2 cellular contexts compared by ENCODE assay signal in the genomic region with DNA sequence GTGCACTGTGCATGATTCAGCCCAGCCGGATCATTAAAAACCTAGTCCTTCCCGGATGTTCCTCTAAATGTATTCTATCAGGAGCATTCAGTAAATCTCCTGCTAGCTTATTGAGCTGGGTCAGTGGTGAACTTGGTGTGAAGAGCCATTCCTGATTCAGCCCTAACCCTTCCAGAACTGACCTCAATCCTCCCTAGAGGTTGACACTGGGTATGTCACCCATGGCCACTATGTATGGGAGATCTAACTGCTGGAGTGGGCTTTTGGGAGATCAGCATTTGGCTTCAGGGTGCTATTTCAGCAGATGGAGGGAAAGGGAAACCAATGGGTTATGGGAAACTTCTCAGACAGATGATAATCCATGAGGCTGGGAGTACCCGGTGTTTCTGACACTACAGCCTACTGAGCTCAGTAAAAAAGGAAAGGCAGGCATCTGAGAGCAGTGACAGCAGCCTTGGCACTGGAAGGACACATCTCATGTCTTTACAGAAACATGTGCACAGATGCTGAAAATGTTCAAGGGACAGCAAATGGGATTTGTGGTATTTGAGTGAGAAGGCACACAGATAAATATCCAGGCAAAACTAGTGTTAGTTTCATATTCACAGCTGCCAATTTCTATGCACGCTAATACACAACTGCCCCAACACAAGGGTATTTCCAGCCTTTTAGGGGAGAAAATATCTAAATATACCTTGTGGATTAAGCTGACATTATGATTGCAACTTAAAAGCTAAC.
TF ChIP-seq lines count a peak whose summit lies in the region.

No MANE protein-coding gene starts in this region.

TF ChIP-seq in GM23338, 12 proteins besides CTCF, POLR2A, EP300 and RAD21 (continues in another document):
- TF ChIP-seq ZNF331 (CRISPR knock-in tag; IDR thresholded peaks at IDR 0.05; ENCODE audit: low read depth) (no peak), JUNB (IDR thresholded peaks at IDR 0.05; ENCODE audit: unreplicated experiment) (no peak), STAT1 (IDR thresholded peaks at IDR 0.05; ENCODE audit: unreplicated experiment) (no peak), ZNF114 (CRISPR knock-in tag; IDR thresholded peaks at IDR 0.05) (no peak), NANOG (IDR thresholded peaks at IDR 0.05; ENCODE audit: borderline replicate concordance) (no peak), CREB1 (CRISPR knock-in tag; IDR thresholded peaks at IDR 0.05; ENCODE audit: low read depth) (no peak), EZH2phosphoT487 (IDR thresholded peaks at IDR 0.05; ENCODE audit: unreplicated experiment) (no peak), EZH2 (IDR thresholded peaks at IDR 0.05; ENCODE audit: low read depth, unreplicated experiment) (no peak)
- TF ChIP-seq, protein P1, sequence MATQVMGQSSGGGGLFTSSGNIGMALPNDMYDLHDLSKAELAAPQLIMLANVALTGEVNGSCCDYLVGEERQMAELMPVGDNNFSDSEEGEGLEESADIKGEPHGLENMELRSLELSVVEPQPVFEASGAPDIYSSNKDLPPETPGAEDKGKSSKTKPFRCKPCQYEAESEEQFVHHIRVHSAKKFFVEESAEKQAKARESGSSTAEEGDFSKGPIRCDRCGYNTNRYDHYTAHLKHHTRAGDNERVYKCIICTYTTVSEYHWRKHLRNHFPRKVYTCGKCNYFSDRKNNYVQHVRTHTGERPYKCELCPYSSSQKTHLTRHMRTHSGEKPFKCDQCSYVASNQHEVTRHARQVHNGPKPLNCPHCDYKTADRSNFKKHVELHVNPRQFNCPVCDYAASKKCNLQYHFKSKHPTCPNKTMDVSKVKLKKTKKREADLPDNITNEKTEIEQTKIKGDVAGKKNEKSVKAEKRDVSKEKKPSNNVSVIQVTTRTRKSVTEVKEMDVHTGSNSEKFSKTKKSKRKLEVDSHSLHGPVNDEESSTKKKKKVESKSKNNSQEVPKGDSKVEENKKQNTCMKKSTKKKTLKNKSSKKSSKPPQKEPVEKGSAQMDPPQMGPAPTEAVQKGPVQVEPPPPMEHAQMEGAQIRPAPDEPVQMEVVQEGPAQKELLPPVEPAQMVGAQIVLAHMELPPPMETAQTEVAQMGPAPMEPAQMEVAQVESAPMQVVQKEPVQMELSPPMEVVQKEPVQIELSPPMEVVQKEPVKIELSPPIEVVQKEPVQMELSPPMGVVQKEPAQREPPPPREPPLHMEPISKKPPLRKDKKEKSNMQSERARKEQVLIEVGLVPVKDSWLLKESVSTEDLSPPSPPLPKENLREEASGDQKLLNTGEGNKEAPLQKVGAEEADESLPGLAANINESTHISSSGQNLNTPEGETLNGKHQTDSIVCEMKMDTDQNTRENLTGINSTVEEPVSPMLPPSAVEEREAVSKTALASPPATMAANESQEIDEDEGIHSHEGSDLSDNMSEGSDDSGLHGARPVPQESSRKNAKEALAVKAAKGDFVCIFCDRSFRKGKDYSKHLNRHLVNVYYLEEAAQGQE (IDR thresholded peaks at IDR 0.05; ENCODE audit: unreplicated experiment) = no peak
- TF ChIP-seq, protein P2, sequence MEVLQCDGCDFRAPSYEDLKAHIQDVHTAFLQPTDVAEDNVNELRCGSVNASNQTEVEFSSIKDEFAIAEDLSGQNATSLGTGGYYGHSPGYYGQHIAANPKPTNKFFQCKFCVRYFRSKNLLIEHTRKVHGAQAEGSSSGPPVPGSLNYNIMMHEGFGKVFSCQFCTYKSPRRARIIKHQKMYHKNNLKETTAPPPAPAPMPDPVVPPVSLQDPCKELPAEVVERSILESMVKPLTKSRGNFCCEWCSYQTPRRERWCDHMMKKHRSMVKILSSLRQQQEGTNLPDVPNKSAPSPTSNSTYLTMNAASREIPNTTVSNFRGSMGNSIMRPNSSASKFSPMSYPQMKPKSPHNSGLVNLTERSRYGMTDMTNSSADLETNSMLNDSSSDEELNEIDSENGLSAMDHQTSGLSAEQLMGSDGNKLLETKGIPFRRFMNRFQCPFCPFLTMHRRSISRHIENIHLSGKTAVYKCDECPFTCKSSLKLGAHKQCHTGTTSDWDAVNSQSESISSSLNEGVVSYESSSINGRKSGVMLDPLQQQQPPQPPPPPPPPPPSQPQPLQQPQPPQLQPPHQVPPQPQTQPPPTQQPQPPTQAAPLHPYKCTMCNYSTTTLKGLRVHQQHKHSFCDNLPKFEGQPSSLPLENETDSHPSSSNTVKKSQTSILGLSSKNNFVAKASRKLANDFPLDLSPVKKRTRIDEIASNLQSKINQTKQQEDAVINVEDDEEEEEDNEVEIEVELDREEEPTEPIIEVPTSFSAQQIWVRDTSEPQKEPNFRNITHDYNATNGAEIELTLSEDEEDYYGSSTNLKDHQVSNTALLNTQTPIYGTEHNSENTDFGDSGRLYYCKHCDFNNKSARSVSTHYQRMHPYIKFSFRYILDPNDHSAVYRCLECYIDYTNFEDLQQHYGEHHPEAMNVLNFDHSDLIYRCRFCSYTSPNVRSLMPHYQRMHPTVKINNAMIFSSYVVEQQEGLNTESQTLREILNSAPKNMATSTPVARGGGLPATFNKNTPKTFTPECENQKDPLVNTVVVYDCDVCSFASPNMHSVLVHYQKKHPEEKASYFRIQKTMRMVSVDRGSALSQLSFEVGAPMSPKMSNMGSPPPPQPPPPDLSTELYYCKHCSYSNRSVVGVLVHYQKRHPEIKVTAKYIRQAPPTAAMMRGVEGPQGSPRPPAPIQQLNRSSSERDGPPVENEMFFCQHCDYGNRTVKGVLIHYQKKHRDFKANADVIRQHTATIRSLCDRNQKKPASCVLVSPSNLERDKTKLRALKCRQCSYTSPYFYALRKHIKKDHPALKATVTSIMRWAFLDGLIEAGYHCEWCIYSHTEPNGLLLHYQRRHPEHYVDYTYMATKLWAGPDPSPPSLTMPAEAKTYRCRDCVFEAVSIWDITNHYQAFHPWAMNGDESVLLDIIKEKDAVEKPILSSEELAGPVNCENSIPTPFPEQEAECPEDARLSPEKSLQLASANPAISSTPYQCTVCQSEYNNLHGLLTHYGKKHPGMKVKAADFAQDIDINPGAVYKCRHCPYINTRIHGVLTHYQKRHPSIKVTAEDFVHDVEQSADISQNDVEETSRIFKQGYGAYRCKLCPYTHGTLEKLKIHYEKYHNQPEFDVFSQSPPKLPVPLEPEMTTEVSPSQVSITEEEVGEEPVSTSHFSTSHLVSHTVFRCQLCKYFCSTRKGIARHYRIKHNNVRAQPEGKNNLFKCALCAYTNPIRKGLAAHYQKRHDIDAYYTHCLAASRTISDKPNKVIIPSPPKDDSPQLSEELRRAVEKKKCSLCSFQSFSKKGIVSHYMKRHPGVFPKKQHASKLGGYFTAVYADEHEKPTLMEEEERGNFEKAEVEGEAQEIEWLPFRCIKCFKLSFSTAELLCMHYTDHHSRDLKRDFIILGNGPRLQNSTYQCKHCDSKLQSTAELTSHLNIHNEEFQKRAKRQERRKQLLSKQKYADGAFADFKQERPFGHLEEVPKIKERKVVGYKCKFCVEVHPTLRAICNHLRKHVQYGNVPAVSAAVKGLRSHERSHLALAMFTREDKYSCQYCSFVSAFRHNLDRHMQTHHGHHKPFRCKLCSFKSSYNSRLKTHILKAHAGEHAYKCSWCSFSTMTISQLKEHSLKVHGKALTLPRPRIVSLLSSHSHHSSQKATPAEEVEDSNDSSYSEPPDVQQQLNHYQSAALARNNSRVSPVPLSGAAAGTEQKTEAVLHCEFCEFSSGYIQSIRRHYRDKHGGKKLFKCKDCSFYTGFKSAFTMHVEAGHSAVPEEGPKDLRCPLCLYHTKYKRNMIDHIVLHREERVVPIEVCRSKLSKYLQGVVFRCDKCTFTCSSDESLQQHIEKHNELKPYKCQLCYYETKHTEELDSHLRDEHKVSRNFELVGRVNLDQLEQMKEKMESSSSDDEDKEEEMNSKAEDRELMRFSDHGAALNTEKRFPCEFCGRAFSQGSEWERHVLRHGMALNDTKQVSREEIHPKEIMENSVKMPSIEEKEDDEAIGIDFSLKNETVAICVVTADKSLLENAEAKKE (CRISPR knock-in tag; IDR thresholded peaks at IDR 0.05) = no peak

TF ChIP-seq in IMR-90, 13 proteins besides CTCF, POLR2A, EP300 and RAD21:
- TF ChIP-seq NFE2L2 (IDR thresholded peaks at IDR 0.05; ENCODE audit: low read depth, low read length) (no peak), SMC3 (IDR thresholded peaks at IDR 0.05; ENCODE audit: low read depth, low read length) (no peak), CEBPB (IDR thresholded peaks at IDR 0.05; ENCODE audit: low read depth, low read length) (no peak), MXI1 (IDR thresholded peaks at IDR 0.05; ENCODE audit: borderline replicate concordance, low read depth, low read length) (no peak), RFX5 (IDR thresholded peaks at IDR 0.05; ENCODE audit: low read depth, low read length) (no peak), CHD1 (IDR thresholded peaks at IDR 0.05; ENCODE audit: low read depth, low read length) (no peak), MAFK (IDR thresholded peaks at IDR 0.05; ENCODE audit: low read depth, low read length) (no peak), FOS (IDR thresholded peaks at IDR 0.05; ENCODE audit: low read depth, low read length) (no peak), RCOR1 (IDR thresholded peaks at IDR 0.05; ENCODE audit: insufficient replicate concordance, low read length) (no peak), BHLHE40 (IDR thresholded peaks at IDR 0.05; ENCODE audit: low read depth, low read length) (no peak), MAZ (IDR thresholded peaks at IDR 0.05; ENCODE audit: borderline replicate concordance, low read depth, low read length) (no peak)
- TF ChIP-seq, protein P3, sequence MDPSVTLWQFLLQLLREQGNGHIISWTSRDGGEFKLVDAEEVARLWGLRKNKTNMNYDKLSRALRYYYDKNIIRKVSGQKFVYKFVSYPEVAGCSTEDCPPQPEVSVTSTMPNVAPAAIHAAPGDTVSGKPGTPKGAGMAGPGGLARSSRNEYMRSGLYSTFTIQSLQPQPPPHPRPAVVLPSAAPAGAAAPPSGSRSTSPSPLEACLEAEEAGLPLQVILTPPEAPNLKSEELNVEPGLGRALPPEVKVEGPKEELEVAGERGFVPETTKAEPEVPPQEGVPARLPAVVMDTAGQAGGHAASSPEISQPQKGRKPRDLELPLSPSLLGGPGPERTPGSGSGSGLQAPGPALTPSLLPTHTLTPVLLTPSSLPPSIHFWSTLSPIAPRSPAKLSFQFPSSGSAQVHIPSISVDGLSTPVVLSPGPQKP (IDR thresholded peaks at IDR 0.05; ENCODE audit: borderline replicate concordance, low read depth, low read length) = no peak
- TF ChIP-seq, protein P4, sequence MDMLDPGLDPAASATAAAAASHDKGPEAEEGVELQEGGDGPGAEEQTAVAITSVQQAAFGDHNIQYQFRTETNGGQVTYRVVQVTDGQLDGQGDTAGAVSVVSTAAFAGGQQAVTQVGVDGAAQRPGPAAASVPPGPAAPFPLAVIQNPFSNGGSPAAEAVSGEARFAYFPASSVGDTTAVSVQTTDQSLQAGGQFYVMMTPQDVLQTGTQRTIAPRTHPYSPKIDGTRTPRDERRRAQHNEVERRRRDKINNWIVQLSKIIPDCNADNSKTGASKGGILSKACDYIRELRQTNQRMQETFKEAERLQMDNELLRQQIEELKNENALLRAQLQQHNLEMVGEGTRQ (IDR thresholded peaks at IDR 0.05; ENCODE audit: low read depth, low read length) = no peak
TF ChIP-seq in IMR-90: peak in this region for 0.
